ENCODE assay signal across 13 cellular contexts in genomic region chr18:63099026-63099840, GRCh38.
A peak's percentile ranks its signal among the peaks of the same experiment; 100 is the strongest.
DNase-seq lines count a peak whose midpoint lies in the region; ATAC-seq and TF ChIP-seq lines count a peak whose summit lies in the region.
"Had no signal": no experiment of that assay in that cellular context is flagged by ENCODE, and none has a peak within 500 bp of the region (broad histone marks: within the 10 kb centered on the region; RNA-seq: fewer than 3 reads in every experiment).

No MANE protein-coding gene starts in this region.

- H3K27me3 Mint-ChIP-seq in T-helper 2 cell treated with Interferon-gamma antibody and Interleukin-4, amounts not matched to agents 5 μg/mL and 100 μg/mL, for 36 hours (ENCODE audit: low read depth) = peaks cover 33% of the 10 kb centered on the region

- no peak overlapping the region for H3K27ac ChIP-seq in WERI-Rb-1
- H3K27ac ChIP-seq: brain microvascular endothelial cell, SJSA1 had no signal

- no peaks in the 10 kb centered on the region for H3K9me3 ChIP-seq in mucosa of descending colon
- no peaks in the 10 kb centered on the region for H3K9me3 ChIP-seq in WERI-Rb-1 (ENCODE audit: severe bottlenecking)
- H3K9me3 ChIP-seq: SJSA1 had no signal

- H3K27ac Mint-ChIP-seq in T-helper 2 cell treated with Interferon-gamma antibody and Interleukin-4, amounts not matched to agents 5 μg/mL and 100 μg/mL, for 36 hours = peak overlapping the region; percentile 89

- peaks cover 6% of the 10 kb centered on the region for H3K9me3 Mint-ChIP-seq in T-helper 2 cell treated with Interferon-gamma antibody and Interleukin-4, amounts not matched to agents 5 μg/mL and 100 μg/mL, for 36 hours

- peaks cover 6% of the 10 kb centered on the region for H3K4me1 ChIP-seq in mucosa of descending colon (ENCODE audit: low read depth)

- ATAC-seq in HG02763 (IDR thresholded peaks at IDR 0.05; ENCODE audit: unreplicated experiment) (peak; percentile 2), mucosa of descending colon (peak; percentile 40), GM19023 (IDR thresholded peaks at IDR 0.05; ENCODE audit: unreplicated experiment) (no peak), HG02870 (IDR thresholded peaks at IDR 0.05; ENCODE audit: unreplicated experiment) (no peak)

- peaks cover 60% of the 10 kb centered on the region for H3K4me1 Mint-ChIP-seq in T-helper 2 cell treated with Interferon-gamma antibody and Interleukin-4, amounts not matched to agents 5 μg/mL and 100 μg/mL, for 36 hours (ENCODE audit: low read depth)

- TF ChIP-seq CTCF in mucosa of descending colon (IDR thresholded peaks at IDR 0.05) (no peak), WERI-Rb-1 (IDR thresholded peaks at IDR 0.05; ENCODE audit: low read depth, low read length) (no peak)

- DNase-seq in GF-D8 (lab: John Stamatoyannopoulos, UW) (peak; percentile 70), mucosa of descending colon (peak in 1 of 3 donors; percentile 44), NCI-H2227 (lab: John Stamatoyannopoulos, UW; ENCODE audit: unreplicated experiment) (no peak), WERI-Rb-1 (no peak)
- DNase-seq in T-helper 2 cell treated with Interferon-gamma antibody and Interleukin-4, amounts not matched to agents 5 μg/mL and 100 μg/mL, for 36 hours (ENCODE audit: low spot score) = no peak
- DNase-seq: HCEC 1CT, mesenchymal stem cell, NCI-H2107 had no signal

- no peaks in the 10 kb centered on the region for H3K27me3 ChIP-seq in WERI-Rb-1 (ENCODE audit: insufficient read depth, low read depth, severe bottlenecking)
- H3K27me3 ChIP-seq: brain microvascular endothelial cell, SJSA1 had no signal

- intact Hi-C loops in mucosa of descending colon (cut with DNase I, micrococcal nuclease) = no loop called here

- H3K36me3 ChIP-seq in mucosa of descending colon (ENCODE audit: low read depth) (no peaks in the 10 kb centered on the region), WERI-Rb-1 (no peaks in the 10 kb centered on the region)
- H3K36me3 ChIP-seq: brain microvascular endothelial cell, SJSA1 had no signal

- peaks cover 6% of the 10 kb centered on the region for H3K36me3 Mint-ChIP-seq in T-helper 2 cell treated with Interferon-gamma antibody and Interleukin-4, amounts not matched to agents 5 μg/mL and 100 μg/mL, for 36 hours (ENCODE audit: low read depth)

- no peak overlapping the region for H3K4me3 ChIP-seq in mucosa of descending colon
- no peak overlapping the region for H3K4me3 ChIP-seq in WERI-Rb-1 (ENCODE audit: low read depth, low read length)
- H3K4me3 ChIP-seq: SJSA1 had no signal

- peak overlapping the region; percentile 64 for H3K4me3 Mint-ChIP-seq in T-helper 2 cell treated with Interferon-gamma antibody and Interleukin-4, amounts not matched to agents 5 μg/mL and 100 μg/mL, for 36 hours

Comparison
In these comparisons a context has a peak if more than half of its experiments do, and no peak if none do; other contexts are left out.
1. ATAC-seq: peak in HG02763 (single experiment) and mucosa of descending colon (single experiment); none in GM19023 (single experiment) and HG02870 (single experiment).